Comparison of ENCODE assay signal across 14 cellular contexts in the genomic region with DNA sequence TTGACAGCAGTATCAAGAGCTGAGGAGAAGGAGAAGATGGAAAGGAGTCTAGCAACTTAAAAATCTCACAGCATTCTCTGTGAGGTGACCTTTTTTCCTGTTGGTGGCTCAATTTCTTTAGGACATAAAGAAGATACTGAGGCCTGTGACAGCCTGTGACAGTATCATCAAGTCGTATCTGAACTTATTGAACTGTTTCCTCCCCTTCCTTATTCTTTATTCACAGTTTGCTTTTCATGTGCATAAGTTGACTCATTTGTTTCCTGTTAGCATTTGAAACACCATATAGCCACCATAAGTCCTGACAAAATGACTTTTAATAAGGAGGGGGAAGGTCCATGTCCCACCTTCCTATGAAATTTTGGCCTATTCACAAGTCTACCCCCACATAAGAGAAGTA. TPM values are rescaled to one million over a fixed set of nuclear protein-coding genes. Genes with fewer than 3 reads are reported as not detected.
DNase-seq lines count a peak whose midpoint lies in the region; ATAC-seq lines count a peak whose summit lies in the region.
"Had no signal": no experiment of that assay in that cellular context is flagged by ENCODE, and none has a peak within 500 bp of the region (broad histone marks: within the 10 kb centered on the region; RNA-seq: fewer than 3 reads in every experiment).

No MANE protein-coding gene starts in this region.

- no peak overlapping the region for H3K4me3 Mint-ChIP-seq in activated CD4-positive, alpha-beta T cell treated with anti-CD3 and anti-CD28 coated beads for 36 hours
- H3K4me3 Mint-ChIP-seq in stimulated activated naive CD8-positive, alpha-beta T cell treated with anti-CD3 and anti-CD28 coated beads, Interleukin-15, Interleukin-2, amounts not matched to agents 100 ng/mL and 50 ng/mL, for 24 hours, result no peak overlapping the region
- no peak overlapping the region for H3K4me3 Mint-ChIP-seq in stimulated activated naive CD8-positive, alpha-beta T cell treated with anti-CD3 and anti-CD28 coated beads, Interleukin-15, amount 100 ng/mL, for 72 hours
- no peak overlapping the region for H3K4me3 Mint-ChIP-seq in activated naive CD8-positive, alpha-beta T cell treated with anti-CD3 and anti-CD28 coated beads, Interleukin-2, amount 10 ng/mL, durations not matched to agents 7 days and 5 days
- no peak overlapping the region for H3K4me3 Mint-ChIP-seq in stimulated activated effector memory CD8-positive, alpha-beta T cell treated with anti-CD3 and anti-CD28 coated beads, Interleukin-12 subunit alpha, Interleukin-12 subunit beta, amount 100 ng/mL, for 72 hours

- H3K4me1 Mint-ChIP-seq in activated CD4-positive, alpha-beta T cell treated with anti-CD3 and anti-CD28 coated beads for 36 hours, result peaks cover 25% of the 10 kb centered on the region
- H3K4me1 Mint-ChIP-seq in stimulated activated naive CD8-positive, alpha-beta T cell treated with anti-CD3 and anti-CD28 coated beads, Interleukin-15, Interleukin-2, amounts not matched to agents 100 ng/mL and 50 ng/mL, for 24 hours (ENCODE audit: low read depth), result peaks cover 28% of the 10 kb centered on the region
- H3K4me1 Mint-ChIP-seq in stimulated activated naive CD8-positive, alpha-beta T cell treated with anti-CD3 and anti-CD28 coated beads, Interleukin-15, amount 100 ng/mL, for 72 hours, result peaks cover 17% of the 10 kb centered on the region
- H3K4me1 Mint-ChIP-seq in activated naive CD8-positive, alpha-beta T cell treated with anti-CD3 and anti-CD28 coated beads, Interleukin-2, amount 10 ng/mL, durations not matched to agents 7 days and 5 days, result peaks cover 18% of the 10 kb centered on the region
- peaks cover 13% of the 10 kb centered on the region for H3K4me1 Mint-ChIP-seq in stimulated activated effector memory CD8-positive, alpha-beta T cell treated with anti-CD3 and anti-CD28 coated beads, Interleukin-12 subunit alpha, Interleukin-12 subunit beta, amount 100 ng/mL, for 72 hours

- peak; percentile 64 for ATAC-seq in activated CD4-positive, alpha-beta T cell treated with anti-CD3 and anti-CD28 coated beads for 36 hours
- no peak for ATAC-seq in stimulated activated naive CD8-positive, alpha-beta T cell treated with anti-CD3 and anti-CD28 coated beads, Interleukin-15, amount 100 ng/mL, for 72 hours
- ATAC-seq in activated naive CD8-positive, alpha-beta T cell treated with anti-CD3 and anti-CD28 coated beads, Interleukin-2, amount 10 ng/mL, durations not matched to agents 7 days and 5 days (ENCODE audit: low read depth), result no peak
- ATAC-seq in stimulated activated effector memory CD8-positive, alpha-beta T cell treated with anti-CD3 and anti-CD28 coated beads, Interleukin-12 subunit alpha, Interleukin-12 subunit beta, amount 100 ng/mL, for 72 hours, result peak; percentile 55
- ATAC-seq in HG03520 (IDR thresholded peaks at IDR 0.05; ENCODE audit: unreplicated experiment) (no peak), HG03432 (IDR thresholded peaks at IDR 0.05; ENCODE audit: unreplicated experiment) (no peak)

- CTCF ChIA-PET in activated CD4-positive, alpha-beta T cell treated with anti-CD3 and anti-CD28 coated beads for 36 hours (lab: Charles Lee), result interaction anchor here (0.6 to 1.2 kb wide), 2 partner anchors 33 to 951 kb away, joined by 3 read pairs; no protein-coding TSS in a partner anchor

- no peaks in the 10 kb centered on the region for H3K9me3 Mint-ChIP-seq in activated CD4-positive, alpha-beta T cell treated with anti-CD3 and anti-CD28 coated beads for 36 hours (ENCODE audit: low read depth)
- no peaks in the 10 kb centered on the region for H3K9me3 Mint-ChIP-seq in stimulated activated naive CD8-positive, alpha-beta T cell treated with anti-CD3 and anti-CD28 coated beads, Interleukin-15, Interleukin-2, amounts not matched to agents 100 ng/mL and 50 ng/mL, for 24 hours
- H3K9me3 Mint-ChIP-seq in stimulated activated naive CD8-positive, alpha-beta T cell treated with anti-CD3 and anti-CD28 coated beads, Interleukin-15, amount 100 ng/mL, for 72 hours, result no peaks in the 10 kb centered on the region
- H3K9me3 Mint-ChIP-seq in activated naive CD8-positive, alpha-beta T cell treated with anti-CD3 and anti-CD28 coated beads, Interleukin-2, amount 10 ng/mL, durations not matched to agents 7 days and 5 days, result no peaks in the 10 kb centered on the region
- H3K9me3 Mint-ChIP-seq in stimulated activated effector memory CD8-positive, alpha-beta T cell treated with anti-CD3 and anti-CD28 coated beads, Interleukin-12 subunit alpha, Interleukin-12 subunit beta, amount 100 ng/mL, for 72 hours, result no peaks in the 10 kb centered on the region

- POLR2A ChIA-PET in activated CD4-positive, alpha-beta T cell treated with anti-CD3 and anti-CD28 coated beads for 36 hours (lab: Charles Lee), result no interaction called here
- POLR2A ChIA-PET in activated naive CD8-positive, alpha-beta T cell treated with anti-CD3 and anti-CD28 coated beads, Interleukin-2, amount 10 ng/mL, durations not matched to agents 7 days and 5 days (lab: Charles Lee), result no interaction called here

- intact Hi-C loops in activated CD4-positive, alpha-beta T cell treated with anti-CD3 and anti-CD28 coated beads for 36 hours (cut with DNase I, micrococcal nuclease), result no loop called here

- H3K27ac Mint-ChIP-seq in activated CD4-positive, alpha-beta T cell treated with anti-CD3 and anti-CD28 coated beads for 36 hours, result peak overlapping the region; percentile 13
- peak overlapping the region; percentile 43 for H3K27ac Mint-ChIP-seq in stimulated activated naive CD8-positive, alpha-beta T cell treated with anti-CD3 and anti-CD28 coated beads, Interleukin-15, Interleukin-2, amounts not matched to agents 100 ng/mL and 50 ng/mL, for 24 hours
- peak overlapping the region in 1 of 2 donors; percentile 27 for H3K27ac Mint-ChIP-seq in stimulated activated naive CD8-positive, alpha-beta T cell treated with anti-CD3 and anti-CD28 coated beads, Interleukin-15, amount 100 ng/mL, for 72 hours
- H3K27ac Mint-ChIP-seq in activated naive CD8-positive, alpha-beta T cell treated with anti-CD3 and anti-CD28 coated beads, Interleukin-2, amount 10 ng/mL, durations not matched to agents 7 days and 5 days, result peak overlapping the region; percentile 14
- peak overlapping the region; percentile 10 for H3K27ac Mint-ChIP-seq in stimulated activated effector memory CD8-positive, alpha-beta T cell treated with anti-CD3 and anti-CD28 coated beads, Interleukin-12 subunit alpha, Interleukin-12 subunit beta, amount 100 ng/mL, for 72 hours

- H3K27me3 Mint-ChIP-seq in activated CD4-positive, alpha-beta T cell treated with anti-CD3 and anti-CD28 coated beads for 36 hours, result no peaks in the 10 kb centered on the region
- no peaks in the 10 kb centered on the region for H3K27me3 Mint-ChIP-seq in stimulated activated naive CD8-positive, alpha-beta T cell treated with anti-CD3 and anti-CD28 coated beads, Interleukin-15, Interleukin-2, amounts not matched to agents 100 ng/mL and 50 ng/mL, for 24 hours
- H3K27me3 Mint-ChIP-seq in stimulated activated naive CD8-positive, alpha-beta T cell treated with anti-CD3 and anti-CD28 coated beads, Interleukin-15, amount 100 ng/mL, for 72 hours, result no peaks in the 10 kb centered on the region
- no peaks in the 10 kb centered on the region for H3K27me3 Mint-ChIP-seq in activated naive CD8-positive, alpha-beta T cell treated with anti-CD3 and anti-CD28 coated beads, Interleukin-2, amount 10 ng/mL, durations not matched to agents 7 days and 5 days

- no peak for DNase-seq in activated CD4-positive, alpha-beta T cell treated with anti-CD3 and anti-CD28 coated beads for 36 hours
- no peak for DNase-seq in activated CD4-positive, alpha-beta T cell treated with anti-CD3 and anti-CD28 coated beads for 4 hours
- no peak for DNase-seq in stimulated activated naive CD8-positive, alpha-beta T cell treated with anti-CD3 and anti-CD28 coated beads, Interleukin-15, amount 100 ng/mL, for 72 hours
- no peak for DNase-seq in activated naive CD8-positive, alpha-beta T cell treated with anti-CD3 and anti-CD28 coated beads, Interleukin-2, amount 10 ng/mL, durations not matched to agents 7 days and 5 days
- DNase-seq in stimulated activated effector memory CD8-positive, alpha-beta T cell treated with anti-CD3 and anti-CD28 coated beads, Interleukin-12 subunit alpha, Interleukin-12 subunit beta, amount 100 ng/mL, for 72 hours (ENCODE audit: low spot score in 2 of 2), result no peak
- DNase-seq: DMS153, EL, Karpas-422, NCI-H187 treated with DMSO at 0.1 percent for 48 hours, NCI-H446 treated with DMSO at 0.1 percent for 48 hours, NCI-H748 treated with DMSO at 0.1 percent for 48 hours had no signal

- peaks cover 23% of the 10 kb centered on the region for H3K36me3 Mint-ChIP-seq in activated CD4-positive, alpha-beta T cell treated with anti-CD3 and anti-CD28 coated beads for 36 hours (ENCODE audit: low read depth)
- peaks cover 33% of the 10 kb centered on the region for H3K36me3 Mint-ChIP-seq in stimulated activated naive CD8-positive, alpha-beta T cell treated with anti-CD3 and anti-CD28 coated beads, Interleukin-15, Interleukin-2, amounts not matched to agents 100 ng/mL and 50 ng/mL, for 24 hours (ENCODE audit: low read depth)
- H3K36me3 Mint-ChIP-seq in activated naive CD8-positive, alpha-beta T cell treated with anti-CD3 and anti-CD28 coated beads, Interleukin-2, amount 10 ng/mL, durations not matched to agents 7 days and 5 days, result peaks cover 10% of the 10 kb centered on the region
- peaks cover 20% of the 10 kb centered on the region for H3K36me3 Mint-ChIP-seq in stimulated activated effector memory CD8-positive, alpha-beta T cell treated with anti-CD3 and anti-CD28 coated beads, Interleukin-12 subunit alpha, Interleukin-12 subunit beta, amount 100 ng/mL, for 72 hours

RNA-seq across cellular contexts. Expression of a gene that starts 8.8 kb away (rescaled TPM):
- 10 to 100 TPM; 24.5 to 33.7 TPM for total RNA-seq in activated CD4-positive, alpha-beta T cell treated with anti-CD3 and anti-CD28 coated beads for 36 hours
- 10 to 100 TPM; 37.4 to 39.8 TPM for total RNA-seq in activated naive CD8-positive, alpha-beta T cell treated with anti-CD3 and anti-CD28 coated beads, Interleukin-2, amount 10 ng/mL, durations not matched to agents 7 days and 5 days

RNA-seq across cellular contexts. Expression of a gene that starts 28.5 kb away (rescaled TPM):
- 10 to 100 TPM; 50.3 to 63.2 TPM for total RNA-seq in activated CD4-positive, alpha-beta T cell treated with anti-CD3 and anti-CD28 coated beads for 36 hours
- 10 to 100 TPM; 50.4 to 53.0 TPM for total RNA-seq in activated naive CD8-positive, alpha-beta T cell treated with anti-CD3 and anti-CD28 coated beads, Interleukin-2, amount 10 ng/mL, durations not matched to agents 7 days and 5 days

RNA-seq across cellular contexts. Expression of a gene that starts 50.8 kb away (rescaled TPM):
- 100 to 1,000 TPM; 106 to 133 TPM for total RNA-seq in activated CD4-positive, alpha-beta T cell treated with anti-CD3 and anti-CD28 coated beads for 36 hours
- total RNA-seq in activated naive CD8-positive, alpha-beta T cell treated with anti-CD3 and anti-CD28 coated beads, Interleukin-2, amount 10 ng/mL, durations not matched to agents 7 days and 5 days, result 100 to 1,000 TPM; 221 to 222 TPM

Comparison
In these comparisons a context has a peak if more than half of its experiments do, and no peak if none do; other contexts are left out.
1. ATAC-seq: peak in activated CD4-positive, alpha-beta T cell treated with anti-CD3 and anti-CD28 coated beads for 36 hours (single experiment) and stimulated activated effector memory CD8-positive, alpha-beta T cell treated with anti-CD3 and anti-CD28 coated beads, Interleukin-12 subunit alpha, Interleukin-12 subunit beta, amount 100 ng/mL, for 72 hours (single experiment); none in stimulated activated naive CD8-positive, alpha-beta T cell treated with anti-CD3 and anti-CD28 coated beads, Interleukin-15, amount 100 ng/mL, for 72 hours (single experiment), activated naive CD8-positive, alpha-beta T cell treated with anti-CD3 and anti-CD28 coated beads, Interleukin-2, amount 10 ng/mL, durations not matched to agents 7 days and 5 days (single experiment), HG03520 (single experiment) and HG03432 (single experiment).